Comparison of ENCODE assay signal across 1 cellular context in the genomic region with DNA sequence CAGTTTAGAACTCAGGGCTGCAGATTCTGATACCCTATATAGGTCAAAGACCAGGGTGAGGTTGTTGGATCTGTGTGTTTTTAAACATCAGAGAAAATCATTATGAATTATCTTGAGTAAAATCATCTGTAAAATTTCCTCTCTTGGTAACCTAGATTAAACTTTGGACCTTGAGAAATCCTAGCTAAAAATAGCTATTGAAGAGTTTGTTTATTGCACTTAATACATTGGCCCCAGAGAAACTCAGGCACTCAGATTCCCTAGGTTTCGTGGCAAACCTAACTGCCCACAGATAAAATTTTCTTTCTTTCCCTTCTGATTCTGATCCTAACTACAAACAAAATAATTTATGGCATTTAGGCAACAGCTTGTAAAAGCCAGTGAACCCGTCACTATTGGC.
TF ChIP-seq lines count a peak whose summit lies in the region.

No MANE protein-coding gene starts in this region.

TF ChIP-seq in IMR-90, 13 proteins besides CTCF, POLR2A, EP300 and RAD21 (continued from another document):
- TF ChIP-seq, protein P1, sequence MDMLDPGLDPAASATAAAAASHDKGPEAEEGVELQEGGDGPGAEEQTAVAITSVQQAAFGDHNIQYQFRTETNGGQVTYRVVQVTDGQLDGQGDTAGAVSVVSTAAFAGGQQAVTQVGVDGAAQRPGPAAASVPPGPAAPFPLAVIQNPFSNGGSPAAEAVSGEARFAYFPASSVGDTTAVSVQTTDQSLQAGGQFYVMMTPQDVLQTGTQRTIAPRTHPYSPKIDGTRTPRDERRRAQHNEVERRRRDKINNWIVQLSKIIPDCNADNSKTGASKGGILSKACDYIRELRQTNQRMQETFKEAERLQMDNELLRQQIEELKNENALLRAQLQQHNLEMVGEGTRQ (IDR thresholded peaks at IDR 0.05; ENCODE audit: low read depth, low read length): no peak
- no peak for TF ChIP-seq MXI1 (IDR thresholded peaks at IDR 0.05; ENCODE audit: borderline replicate concordance, low read depth, low read length)
- no peak for TF ChIP-seq NFE2L2 (IDR thresholded peaks at IDR 0.05; ENCODE audit: low read depth, low read length)
- TF ChIP-seq, protein P2, sequence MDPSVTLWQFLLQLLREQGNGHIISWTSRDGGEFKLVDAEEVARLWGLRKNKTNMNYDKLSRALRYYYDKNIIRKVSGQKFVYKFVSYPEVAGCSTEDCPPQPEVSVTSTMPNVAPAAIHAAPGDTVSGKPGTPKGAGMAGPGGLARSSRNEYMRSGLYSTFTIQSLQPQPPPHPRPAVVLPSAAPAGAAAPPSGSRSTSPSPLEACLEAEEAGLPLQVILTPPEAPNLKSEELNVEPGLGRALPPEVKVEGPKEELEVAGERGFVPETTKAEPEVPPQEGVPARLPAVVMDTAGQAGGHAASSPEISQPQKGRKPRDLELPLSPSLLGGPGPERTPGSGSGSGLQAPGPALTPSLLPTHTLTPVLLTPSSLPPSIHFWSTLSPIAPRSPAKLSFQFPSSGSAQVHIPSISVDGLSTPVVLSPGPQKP (IDR thresholded peaks at IDR 0.05; ENCODE audit: borderline replicate concordance, low read depth, low read length): no peak
- TF ChIP-seq RFX5 (IDR thresholded peaks at IDR 0.05; ENCODE audit: low read depth, low read length): no peak
- TF ChIP-seq CEBPB (IDR thresholded peaks at IDR 0.05; ENCODE audit: low read depth, low read length): no peak
